1 cellular context compared by ENCODE assay signal in genomic region chr19:49812997-49813861, GRCh38.
TF ChIP-seq lines count a peak whose summit lies in the region.

TSS of gene FUZ (minus strand) at chr19:49813292. CDS start at chr19:49813106, 186 bp downstream.

TF ChIP-seq in GM12878, 131 proteins besides CTCF, POLR2A, EP300 and RAD21 (continued from another document and continues in another):
- TF ChIP-seq MLLT1 (IDR thresholded peaks at IDR 0.05): peak; percentile 81
- TF ChIP-seq BHLHE40 (IDR thresholded peaks at IDR 0.05; ENCODE audit: borderline replicate concordance in 1 of 2, low read depth in 2 of 2, low read length in 1 of 2): peak; percentile 81 to 85
- TF ChIP-seq ZSCAN29 (IDR thresholded peaks at IDR 0.05): no peak
- no peak for TF ChIP-seq ZNF592 (IDR thresholded peaks at IDR 0.05)
- peak; percentile 25; the same call in 1 of the 2 replicates for TF ChIP-seq MTA2 (IDR thresholded peaks at IDR 0.05; ENCODE audit: low read depth)
- TF ChIP-seq NR2C1 (IDR thresholded peaks at IDR 0.05): peak; percentile 80
- TF ChIP-seq NFIC (IDR thresholded peaks at IDR 0.05; ENCODE audit: low read depth, low read length): no peak
- TF ChIP-seq ZBTB33 (IDR thresholded peaks at IDR 0.05): no peak
- TF ChIP-seq ZNF24 (IDR thresholded peaks at IDR 0.05): no peak
- TF ChIP-seq SKIL (IDR thresholded peaks at IDR 0.05; ENCODE audit: low read depth, poor library complexity, severe bottlenecking): no peak
- TF ChIP-seq MYC (IDR thresholded peaks at IDR 0.05; ENCODE audit: insufficient read depth, insufficient read length, insufficient replicate concordance, low read length, severe bottlenecking): no peak
- TF ChIP-seq RB1 (IDR thresholded peaks at IDR 0.05; ENCODE audit: borderline replicate concordance): 0 out of 2 replicates have a peak, but pooled peaks have one; percentile 55
- TF ChIP-seq ZNF687 (IDR thresholded peaks at IDR 0.05): no peak; the same call in 1 of the 2 replicates
- 0 out of 2 replicates have a peak, but pooled peaks have one; percentile 70 for TF ChIP-seq WRNIP1 (IDR thresholded peaks at IDR 0.05; ENCODE audit: borderline replicate concordance, low read depth, low read length)
- no peak for TF ChIP-seq YBX1 (IDR thresholded peaks at IDR 0.05)
- no peak for TF ChIP-seq BACH1 (IDR thresholded peaks at IDR 0.05; ENCODE audit: borderline replicate concordance)
- no peak for TF ChIP-seq HDAC2 (IDR thresholded peaks at IDR 0.05)
- TF ChIP-seq FOXK2 (IDR thresholded peaks at IDR 0.05): peak; percentile 93
- peak; percentile 73; the same call in 1 of the 2 replicates for TF ChIP-seq CBX5 (IDR thresholded peaks at IDR 0.05; ENCODE audit: low read depth)
- TF ChIP-seq RBBP5 (conservative IDR thresholded peaks at IDR 0.05): no peak
- no peak for TF ChIP-seq TCF7 (IDR thresholded peaks at IDR 0.05; ENCODE audit: borderline replicate concordance)
- peak; percentile 86 for TF ChIP-seq ZNF384 (IDR thresholded peaks at IDR 0.05; ENCODE audit: borderline replicate concordance, low read depth, low read length)
- TF ChIP-seq TCF12 (IDR thresholded peaks at IDR 0.05; ENCODE audit: low read depth, low read length): peak; percentile 70; the same call in 1 of the 2 replicates
- TF ChIP-seq CHD1 (IDR thresholded peaks at IDR 0.05; ENCODE audit: low read depth, low read length): peak; percentile 95; the same call in 1 of the 2 replicates
- peak; percentile 20; the same call in 1 of the 2 replicates for TF ChIP-seq PAX5 (IDR thresholded peaks at IDR 0.05; ENCODE audit: borderline replicate concordance, low read depth, low read length)
- TF ChIP-seq YY1 (IDR thresholded peaks at IDR 0.05; ENCODE audit: low read depth, low read length): peak; percentile 99
- TF ChIP-seq STAT3 (IDR thresholded peaks at IDR 0.05; ENCODE audit: low read depth, low read length): no peak
- no peak for TF ChIP-seq IRF5 (IDR thresholded peaks at IDR 0.05; ENCODE audit: borderline replicate concordance)
- TF ChIP-seq MYB (IDR thresholded peaks at IDR 0.05; ENCODE audit: borderline replicate concordance, low read depth, low read length): no peak
- no peak for TF ChIP-seq CUX1 (IDR thresholded peaks at IDR 0.05; ENCODE audit: insufficient replicate concordance, low read depth, low read length)
- TF ChIP-seq ELK1 (IDR thresholded peaks at IDR 0.05; ENCODE audit: low read depth, low read length): peak; percentile 63; the same call in 1 of the 2 replicates
